In the genomic region with DNA sequence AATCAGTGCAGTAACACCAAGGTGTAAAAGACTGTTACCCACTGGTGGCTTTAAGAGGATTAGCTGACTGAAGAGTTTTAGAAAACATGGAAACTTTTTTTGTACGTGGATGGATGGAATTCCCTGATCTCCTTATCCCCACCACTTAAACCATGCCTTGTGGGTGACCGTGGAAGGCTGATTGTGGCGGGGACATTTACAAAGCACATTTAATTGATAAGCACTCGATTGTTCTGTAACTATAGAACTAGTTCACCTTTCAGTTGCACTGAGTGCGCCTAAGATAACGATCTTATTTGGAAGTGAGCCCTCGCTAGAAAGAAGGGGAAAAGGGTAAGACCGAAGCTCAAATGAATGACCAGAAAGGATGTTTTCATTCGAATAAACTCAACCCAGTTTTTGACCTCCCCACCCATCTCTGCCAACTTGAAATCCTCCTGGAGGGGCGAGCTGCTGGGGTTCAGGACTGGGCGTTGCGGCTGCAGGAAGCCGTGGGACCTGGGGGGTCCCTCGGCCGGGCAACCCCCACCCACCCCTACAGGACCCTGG, we compare ENCODE assay signal across 8 cellular contexts. TPM values are rescaled to one million over a fixed set of nuclear protein-coding genes. Genes with fewer than 3 reads are reported as not detected.
DNase-seq lines count a peak whose midpoint lies in the region; ATAC-seq and TF ChIP-seq lines count a peak whose summit lies in the region.

No MANE protein-coding gene starts in this region.

- peak overlapping the region; percentile 93 for H3K27ac Mint-ChIP-seq in activated naive CD8-positive, alpha-beta T cell treated with anti-CD3 and anti-CD28 coated beads for 36 hours
- peak overlapping the region; percentile 81 to 95 (median 92) for H3K27ac Mint-ChIP-seq in immature natural killer cell
- H3K27ac Mint-ChIP-seq in stimulated activated naive CD8-positive, alpha-beta T cell treated with anti-CD3 and anti-CD28 coated beads, Interleukin-15, amount 100 ng/mL, for 72 hours = peak overlapping the region; percentile 93 to 98

- H3K27me3 Mint-ChIP-seq in activated naive CD8-positive, alpha-beta T cell treated with anti-CD3 and anti-CD28 coated beads for 36 hours = no peaks in the 10 kb centered on the region
- peaks cover 0 to 5% (median 1%) of the 10 kb centered on the region in 3 donors for H3K27me3 Mint-ChIP-seq in immature natural killer cell (ENCODE audit: low read depth in 3 of 3)
- no peaks in the 10 kb centered on the region for H3K27me3 Mint-ChIP-seq in stimulated activated naive CD8-positive, alpha-beta T cell treated with anti-CD3 and anti-CD28 coated beads, Interleukin-15, amount 100 ng/mL, for 72 hours

- peaks cover 32% of the 10 kb centered on the region for H3K4me1 Mint-ChIP-seq in activated naive CD8-positive, alpha-beta T cell treated with anti-CD3 and anti-CD28 coated beads for 36 hours
- H3K4me1 Mint-ChIP-seq in immature natural killer cell = peaks cover 40 to 50% of the 10 kb centered on the region in 2 donors
- peaks cover 36% of the 10 kb centered on the region for H3K4me1 Mint-ChIP-seq in stimulated activated naive CD8-positive, alpha-beta T cell treated with anti-CD3 and anti-CD28 coated beads, Interleukin-15, amount 100 ng/mL, for 72 hours

- H3K79me2 ChIP-seq in KMS-11 (ENCODE audit: insufficient read depth, low read depth) = peaks cover 39% of the 10 kb centered on the region

- no peaks in the 10 kb centered on the region for H3K9me3 Mint-ChIP-seq in activated naive CD8-positive, alpha-beta T cell treated with anti-CD3 and anti-CD28 coated beads for 36 hours
- no peaks in the 10 kb centered on the region for H3K9me3 Mint-ChIP-seq in immature natural killer cell
- H3K9me3 Mint-ChIP-seq in stimulated activated naive CD8-positive, alpha-beta T cell treated with anti-CD3 and anti-CD28 coated beads, Interleukin-15, amount 100 ng/mL, for 72 hours = no peaks in the 10 kb centered on the region

- H3K36me3 ChIP-seq in KMS-11 (ENCODE audit: insufficient read depth) = no peaks in the 10 kb centered on the region

- TF ChIP-seq CTCF in KMS-11 (conservative IDR thresholded peaks at IDR 0.05; ENCODE audit: low read depth, low read length) = no peak

- peak overlapping the region; percentile 69 for H3K27ac ChIP-seq in KMS-11

- peak; percentile 14 for ATAC-seq in stimulated activated naive CD8-positive, alpha-beta T cell treated with anti-CD3 and anti-CD28 coated beads, Interleukin-15, amount 100 ng/mL, for 72 hours

- no peaks in the 10 kb centered on the region for H3K27me3 ChIP-seq in KMS-11 (ENCODE audit: insufficient read depth, low read depth)

- no peaks in the 10 kb centered on the region for H4K20me1 ChIP-seq in KMS-11 (ENCODE audit: insufficient read depth)

- peaks cover 22% of the 10 kb centered on the region for H3K36me3 Mint-ChIP-seq in activated naive CD8-positive, alpha-beta T cell treated with anti-CD3 and anti-CD28 coated beads for 36 hours
- peaks cover 0 to 4% (median 3%) of the 10 kb centered on the region in 3 donors for H3K36me3 Mint-ChIP-seq in immature natural killer cell

- H3K4me3 ChIP-seq in KMS-11 (IDR thresholded peaks at IDR 0.05; ENCODE audit: insufficient read depth, low read depth, low read length) = peak overlapping the region; percentile 29

- H3K4me2 ChIP-seq in KMS-11 = peak overlapping the region; percentile 66

- peak overlapping the region; percentile 88 for H3K4me3 Mint-ChIP-seq in activated naive CD8-positive, alpha-beta T cell treated with anti-CD3 and anti-CD28 coated beads for 36 hours
- H3K4me3 Mint-ChIP-seq in immature natural killer cell = peak overlapping the region; percentile 87 to 95 (median 90)
- peak overlapping the region; percentile 86 to 87 for H3K4me3 Mint-ChIP-seq in stimulated activated naive CD8-positive, alpha-beta T cell treated with anti-CD3 and anti-CD28 coated beads, Interleukin-15, amount 100 ng/mL, for 72 hours

- peak overlapping the region; percentile 56 for H3K9ac ChIP-seq in KMS-11

- DNase-seq in ELF-1 (ENCODE audit: low read depth, low spot score) (peak; percentile 23), immature natural killer cell (no peak), CD1c-positive myeloid dendritic cell (ENCODE audit: extremely low spot score) (no peak), GF-D8 (lab: John Stamatoyannopoulos, UW) (no peak), activated gamma-delta T cell (lab: John Stamatoyannopoulos, UW) (no peak)
- no peak for DNase-seq in activated naive CD8-positive, alpha-beta T cell treated with anti-CD3 and anti-CD28 coated beads for 36 hours
- no peak for DNase-seq in stimulated activated naive CD8-positive, alpha-beta T cell treated with anti-CD3 and anti-CD28 coated beads, Interleukin-15, amount 100 ng/mL, for 72 hours

- H2AFZ ChIP-seq in KMS-11 (ENCODE audit: low read depth) = peak overlapping the region; percentile 70

- peaks cover 30% of the 10 kb centered on the region for H3K4me1 ChIP-seq in KMS-11 (ENCODE audit: low read depth, poor library complexity, severe bottlenecking)

RNA-seq across cellular contexts. Expression of a gene that starts 0.7 kb away (rescaled TPM):
- 10 to 100 TPM; 48.0 to 51.0 TPM for total RNA-seq in activated naive CD8-positive, alpha-beta T cell treated with anti-CD3 and anti-CD28 coated beads for 36 hours
- polyA plus RNA-seq in immature natural killer cell = 1 to 10 TPM; 5.2 to 6.2 (median 5.5) TPM
